Comparison of ENCODE assay signal across 8 cellular contexts in the genomic region with DNA sequence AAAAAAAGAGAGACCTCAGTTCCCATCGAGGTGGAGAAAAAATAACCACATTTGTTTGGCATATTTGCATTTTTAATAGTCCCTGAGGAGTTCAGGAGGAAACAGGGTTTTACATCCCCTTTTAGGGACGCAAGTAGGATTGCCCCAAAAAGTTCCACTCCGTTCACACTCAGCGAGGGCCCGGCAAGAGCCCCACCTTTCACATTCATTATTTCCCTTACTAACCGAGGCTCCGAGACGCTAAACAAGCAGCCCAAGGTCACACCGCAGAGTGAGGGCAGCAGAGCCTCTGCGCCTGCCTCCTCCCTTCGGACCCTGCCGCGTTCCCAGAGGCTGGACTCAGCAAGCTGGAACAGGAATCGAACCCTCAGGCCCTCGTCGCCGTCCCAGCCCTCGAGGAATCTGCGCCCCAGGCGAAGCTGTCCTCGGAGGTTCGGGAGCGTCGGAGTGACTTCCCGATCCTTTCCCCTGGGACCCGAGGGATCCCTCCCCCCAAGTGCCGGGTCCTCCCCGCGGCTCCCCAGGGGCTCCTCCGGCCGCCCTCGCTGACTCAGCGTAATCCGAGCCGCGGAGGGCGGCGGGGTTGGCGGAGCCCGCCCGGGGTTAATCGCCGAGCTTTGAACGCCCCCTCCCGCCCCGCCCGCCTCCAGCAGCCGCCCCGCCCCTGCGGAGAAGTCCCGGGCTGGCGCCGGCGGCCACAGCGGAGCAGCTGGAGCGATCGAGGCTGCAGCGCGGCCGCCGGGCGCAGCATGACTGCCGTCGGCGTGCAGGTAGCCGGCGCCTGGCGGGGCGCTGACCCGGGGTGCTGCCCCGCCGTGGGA. TPM values are rescaled to one million over a fixed set of nuclear protein-coding genes. Genes with fewer than 3 reads are reported as not detected.
DNase-seq lines count a peak whose midpoint lies in the region; ATAC-seq and TF ChIP-seq lines count a peak whose summit lies in the region.

A gene with protein sequence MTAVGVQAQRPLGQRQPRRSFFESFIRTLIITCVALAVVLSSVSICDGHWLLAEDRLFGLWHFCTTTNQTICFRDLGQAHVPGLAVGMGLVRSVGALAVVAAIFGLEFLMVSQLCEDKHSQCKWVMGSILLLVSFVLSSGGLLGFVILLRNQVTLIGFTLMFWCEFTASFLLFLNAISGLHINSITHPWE (plus strand): TSS at position 700 of the 821 bp plus-strand sequence. CDS start 50 bp downstream, at position 750.

- H3K4me3 ChIP-seq in SK-N-SH (ENCODE audit: low read depth in 2 of 2, low read length in 1 of 2) (peak within 1 kb of the TSS; percentile 38 to 44), fibroblast of lung (replicated peaks in 1 of 4; ENCODE audit: control extremely low read depth in 1 of 4, insufficient read depth in 1 of 4, low read depth in 3 of 4, low read length in 4 of 4) (peak within 1 kb of the TSS; percentile 21 to 61 (median 41))

- H3K79me2 ChIP-seq in SK-N-SH (ENCODE audit: insufficient read depth) (no peaks in the 10 kb centered on the region), fibroblast of lung (ENCODE audit: control insufficient read depth, insufficient read depth, low read length) (no peaks in the 10 kb centered on the region)

- POLR2A ChIA-PET in SK-N-SH (lab: Yijun Ruan, JAX): no interaction called here
- POLR2A ChIA-PET in naive thymus-derived CD8-positive, alpha-beta T cell (lab: Charles Lee): no interaction called here

- peaks cover 0 to 4% of the 10 kb centered on the region in 2 experiments; a peak in 2 of 4 replicates for H3K4me1 ChIP-seq in SK-N-SH (ENCODE audit: control insufficient read depth in 1 of 2, insufficient read depth in 2 of 2, low read depth in 1 of 2, low read length in 1 of 2)
- peaks cover 5% of the 10 kb centered on the region for H3K4me1 ChIP-seq in fibroblast of lung (ENCODE audit: control insufficient read depth, extremely low read depth, insufficient read depth, low read length)

- 27% methylated on average over 30 of the region's 72 CpGs for WGBS in SK-N-SH (ENCODE audit: low lambda C conversion rate)

- peak; percentile 76 for ATAC-seq in GM21529 (IDR thresholded peaks at IDR 0.05; ENCODE audit: unreplicated experiment)
- ATAC-seq in naive thymus-derived CD8-positive, alpha-beta T cell: peak; percentile 43 to 58

- H4K20me1 ChIP-seq in SK-N-SH (ENCODE audit: insufficient read depth) (no peaks in the 10 kb centered on the region), fibroblast of lung (ENCODE audit: control insufficient read depth, extremely low read depth, insufficient read depth, low read length) (no peaks in the 10 kb centered on the region)

- TF ChIP-seq CTCF in SK-N-SH (IDR thresholded peaks at IDR 0.05): no peak
- no peak for TF ChIP-seq CTCF in fibroblast of lung (conservative IDR thresholded peaks at IDR 0.05 in 1 of 2, IDR thresholded peaks at IDR 0.05 in 1 of 2; ENCODE audit: low read depth in 1 of 2, low read length in 2 of 2)

- no peak for TF ChIP-seq RAD21 in SK-N-SH (IDR thresholded peaks at IDR 0.05; ENCODE audit: low read length)

- no peaks in the 10 kb centered on the region for H3K9me2 ChIP-seq in SK-N-SH

- H3K4me2 ChIP-seq in SK-N-SH (peak within 1 kb of the TSS; percentile 77), fibroblast of lung (ENCODE audit: extremely low read depth, insufficient read depth, low read length) (peak within 1 kb of the TSS; percentile 71)

- H3K9ac ChIP-seq in SK-N-SH: no peak within 1 kb of the TSS
- H3K9ac ChIP-seq in fibroblast of lung (ENCODE audit: insufficient read depth, low read length): no peak within 1 kb of the TSS

- H3K36me3 ChIP-seq in SK-N-SH (replicated peaks in 1 of 2; ENCODE audit: control insufficient read depth in 1 of 2, insufficient read depth in 2 of 2, low read length in 1 of 2): no peaks in the 10 kb centered on the region
- H3K36me3 ChIP-seq in fibroblast of lung (ENCODE audit: control insufficient read depth, insufficient read depth, low read length): no peaks in the 10 kb centered on the region

- peaks cover 73% of the 10 kb centered on the region for H3K27me3 Mint-ChIP-seq in activated T-cell treated with anti-CD3 and anti-CD28 coated beads, Interleukin-2, amount 50 U/mL, for 24 hours
- H3K27me3 Mint-ChIP-seq in naive thymus-derived CD8-positive, alpha-beta T cell: peaks cover 32 to 77% (median 67%) of the 10 kb centered on the region in 5 donors

- H3K27ac ChIP-seq in SK-N-SH (ENCODE audit: low read depth in 2 of 2, low read length in 1 of 2) (no peak within 1 kb of the TSS), fibroblast of lung (ENCODE audit: insufficient read depth, low read length) (no peak within 1 kb of the TSS)

- H3K9me3 ChIP-seq in SK-N-SH: no peaks in the 10 kb centered on the region
- no peaks in the 10 kb centered on the region for H3K9me3 ChIP-seq in fibroblast of lung (ENCODE audit: control insufficient read depth, insufficient read depth, low read depth, low read length)

- H3K4me1 Mint-ChIP-seq in activated T-cell treated with anti-CD3 and anti-CD28 coated beads, Interleukin-2, amount 50 U/mL, for 24 hours (ENCODE audit: low read depth): peaks cover 9% of the 10 kb centered on the region
- peaks cover 0 to 14% (median 9%) of the 10 kb centered on the region in 4 donors for H3K4me1 Mint-ChIP-seq in naive thymus-derived CD8-positive, alpha-beta T cell

- H3K27ac Mint-ChIP-seq in activated T-cell treated with anti-CD3 and anti-CD28 coated beads, Interleukin-2, amount 50 U/mL, for 24 hours: no peak within 1 kb of the TSS
- no peak within 1 kb of the TSS for H3K27ac Mint-ChIP-seq in naive thymus-derived CD8-positive, alpha-beta T cell

- no peaks in the 10 kb centered on the region for H3F3A ChIP-seq in SK-N-SH (replicated peaks; ENCODE audit: insufficient read depth)

- no peaks in the 10 kb centered on the region for H3K36me3 Mint-ChIP-seq in activated T-cell treated with anti-CD3 and anti-CD28 coated beads, Interleukin-2, amount 50 U/mL, for 24 hours (ENCODE audit: low read depth)
- H3K36me3 Mint-ChIP-seq in naive thymus-derived CD8-positive, alpha-beta T cell: no peaks in the 10 kb centered on the region

- CTCF ChIA-PET in SK-N-SH (lab: Yijun Ruan, JAX): interaction anchor here (0.8 to 3.6 kb wide), 5 partner anchors 18 to 87 kb away, joined by 3 to 16 read pairs (median 3); no protein-coding TSS in a partner anchor

- H3K9me3 Mint-ChIP-seq in activated T-cell treated with anti-CD3 and anti-CD28 coated beads, Interleukin-2, amount 50 U/mL, for 24 hours: no peaks in the 10 kb centered on the region
- H3K9me3 Mint-ChIP-seq in naive thymus-derived CD8-positive, alpha-beta T cell: peaks cover 0 to 2% (median 0%) of the 10 kb centered on the region in 9 donors

- no peak for DNase-seq in activated T-cell treated with anti-CD3 and anti-CD28 coated beads, Interleukin-2, amount 50 U/mL, for 24 hours
- DNase-seq in activated T-cell treated with anti-CD3 and anti-CD28 coated beads, Interleukin-2, amount 50 U/mL, for 1 hour: no peak
- DNase-seq in HT-29 (ENCODE audit: low spot score): peak; percentile 55
- peak; percentile 85 for DNase-seq in SK-N-SH
- peak; percentile 70 to 76 for DNase-seq in fibroblast of lung (ENCODE audit: low read depth in 2 of 2)
- DNase-seq in naive thymus-derived CD8-positive, alpha-beta T cell: peak in 1 of 10 donors; percentile 4
- no peak for DNase-seq in NCI-H2029 (lab: John Stamatoyannopoulos, UW)

- no peak for TF ChIP-seq EP300 in SK-N-SH (IDR thresholded peaks at IDR 0.05; ENCODE audit: borderline replicate concordance in 1 of 2, low read depth in 1 of 2, low read length in 1 of 2)

- H3K27me3 ChIP-seq in SK-N-SH (ENCODE audit: insufficient read depth): peaks cover 12% of the 10 kb centered on the region; the same call in 1 of the 2 replicates
- H3K27me3 ChIP-seq in fibroblast of lung (ENCODE audit: control insufficient read depth, insufficient read depth, low read length): peaks cover 26% of the 10 kb centered on the region

- H2AFZ ChIP-seq in SK-N-SH (ENCODE audit: low read depth) (peak within 1 kb of the TSS; percentile 74; the same call in 1 of the 2 replicates), fibroblast of lung (ENCODE audit: low read length) (peak within 1 kb of the TSS; percentile 36)

- peak within 1 kb of the TSS; percentile 52 for H3K4me3 Mint-ChIP-seq in activated T-cell treated with anti-CD3 and anti-CD28 coated beads, Interleukin-2, amount 50 U/mL, for 24 hours
- H3K4me3 Mint-ChIP-seq in naive thymus-derived CD8-positive, alpha-beta T cell: peak within 1 kb of the TSS; percentile 49 to 81 (median 68)

TF ChIP-seq in SK-N-SH, 30 proteins besides CTCF, POLR2A, EP300 and RAD21 (continues in another document):
- TF ChIP-seq RXRA (IDR thresholded peaks at IDR 0.05; ENCODE audit: borderline replicate concordance, low read depth) (no peak), PBX3 (IDR thresholded peaks at IDR 0.05) (no peak), RCOR1 (IDR thresholded peaks at IDR 0.05; ENCODE audit: low read length) (no peak), GABPA (IDR thresholded peaks at IDR 0.05; ENCODE audit: low read depth) (no peak)

RNA-seq across cellular contexts. Expression of the gene that starts here (rescaled TPM):
- total RNA-seq in HT-29 (2014; rRNA removed; shearing (Covaris generic)): 0.70 and 2.1 TPM in 2 replicates
- polyA plus RNA-seq in SK-N-SH (2012; rRNA removed): 0.13 and 0.25 TPM in 2 replicates
- polyA plus RNA-seq in SK-N-SH (2012; cell fraction: cytosol; rRNA removed): 0.13 and 0.17 TPM in 2 replicates
- polyA plus RNA-seq in SK-N-SH (2012; cell fraction: nucleus; rRNA removed): 0.07 and 0.19 TPM in 2 replicates
- 0.99 and 2.6 TPM in 2 replicates for total RNA-seq in fibroblast of lung
- 0.50 and 0.75 TPM in 2 replicates for polyA plus RNA-seq in fibroblast of lung
- 0.51 and 0.63 TPM in 2 replicates for polyA plus RNA-seq in fibroblast of lung (2012)
- not detected in 2 replicates for polyA minus RNA-seq in fibroblast of lung (ENCODE audit: low replicate concordance)
- total RNA-seq in naive thymus-derived CD8-positive, alpha-beta T cell: under 1 TPM in 1 of 2 experiments, not detected in 1; 0.36 TPM
- polyA plus RNA-seq in naive thymus-derived CD8-positive, alpha-beta T cell: not detected

Comparison
In these comparisons a context has a peak if more than half of its experiments do, and no peak if none do; other contexts are left out.
1. Peak in DNase-seq, H3K4me3 ChIP-seq and H3K4me2 ChIP-seq in SK-N-SH; RNA of the gene not detected or under 1 TPM.
2. Peak in ATAC-seq in naive thymus-derived CD8-positive, alpha-beta T cell; RNA of the gene not detected or under 1 TPM.
3. DNase-seq: peak in HT-29 (single experiment) and fibroblast of lung (2 of 2); none in activated T-cell treated with anti-CD3 and anti-CD28 coated beads, Interleukin-2, amount 50 U/mL, for 24 hours (single experiment), activated T-cell treated with anti-CD3 and anti-CD28 coated beads, Interleukin-2, amount 50 U/mL, for 1 hour (single experiment) and NCI-H2029 (single experiment).